Comparison of ENCODE assay signal across 8 cellular contexts in the genomic region with DNA sequence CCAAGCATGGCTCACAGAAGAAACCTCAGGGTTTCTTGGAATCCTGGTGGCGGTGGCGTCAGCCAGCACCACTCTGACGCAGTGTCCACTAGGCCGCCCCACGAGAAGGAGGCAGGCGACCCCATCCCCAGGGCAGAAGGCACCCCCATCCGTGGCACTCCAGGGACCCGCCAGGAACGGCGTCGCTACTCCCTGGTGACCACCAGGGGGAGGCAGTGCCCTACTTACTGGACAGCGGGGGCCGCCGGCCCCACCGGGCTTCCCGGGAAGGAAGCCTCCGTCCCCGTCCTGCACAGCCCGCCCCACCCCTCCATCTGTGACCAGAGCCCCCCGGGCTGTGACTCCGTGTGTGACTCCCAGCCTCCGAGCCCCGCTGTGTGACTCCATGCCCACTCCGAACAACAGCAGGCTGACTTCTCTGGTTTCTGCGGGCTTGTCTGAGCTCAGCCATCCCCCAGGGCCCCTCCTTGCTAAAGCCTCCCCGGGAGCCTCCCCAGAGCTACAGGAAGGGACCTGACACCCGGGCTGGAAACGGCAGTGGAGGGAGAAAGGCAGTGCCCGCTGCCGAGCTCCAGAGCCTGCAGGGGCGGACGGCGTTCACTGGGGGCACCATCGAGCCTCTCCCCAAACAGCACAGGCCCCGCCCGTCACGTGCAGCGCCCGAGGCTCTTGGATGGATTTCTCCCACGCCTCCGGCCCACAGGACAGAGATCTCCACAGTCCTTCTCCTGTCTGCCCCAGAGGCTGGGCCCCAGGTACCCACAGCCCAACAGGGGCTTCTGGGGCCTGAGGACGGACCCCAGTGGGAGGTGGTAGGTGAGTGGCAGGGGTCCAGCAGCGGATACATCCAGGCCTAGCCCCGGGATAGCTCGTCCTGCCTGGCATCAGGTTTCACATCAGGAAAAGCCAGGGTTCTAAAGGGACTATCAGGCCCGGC. TPM values are rescaled to one million over a fixed set of nuclear protein-coding genes. Genes with fewer than 3 reads are reported as not detected.
DNase-seq lines count a peak whose midpoint lies in the region; ATAC-seq and TF ChIP-seq lines count a peak whose summit lies in the region.

No MANE protein-coding gene starts in this region.

- peak overlapping the region; percentile 82 for H2BK12ac ChIP-seq in trophoblast cell (ENCODE audit: low read length)

- peak; percentile 79 to 99 (median 89) for TF ChIP-seq CTCF in adrenal gland (IDR thresholded peaks at IDR 0.05)
- peak; percentile 81 to 98 (median 91) for TF ChIP-seq CTCF in heart left ventricle (IDR thresholded peaks at IDR 0.05)
- TF ChIP-seq CTCF in thyroid gland (IDR thresholded peaks at IDR 0.05): peak; percentile 75 to 96 (median 88)

- ATAC-seq in T-cell (replicated peaks in 1 of 4) (peak; percentile 94 to 96 (median 94)), heart left ventricle (peak; percentile 86 to 94 (median 93))

- no peaks in the 10 kb centered on the region for H3K79me2 ChIP-seq in trophoblast cell (ENCODE audit: control insufficient read depth, insufficient read depth, low read length, poor library complexity)

- H3K4me1 Mint-ChIP-seq in T-cell: peaks cover 6 to 10% (median 8%) of the 10 kb centered on the region in 3 donors

- H3K4me3 ChIP-seq in HAP-1: peak overlapping the region; percentile 49
- peak overlapping the region; percentile 4 to 69 (median 48) for H3K4me3 ChIP-seq in adrenal gland
- peak overlapping the region; percentile 32 to 70 (median 62) for H3K4me3 ChIP-seq in heart left ventricle
- peak overlapping the region; percentile 54 for H3K4me3 ChIP-seq in trophoblast cell (ENCODE audit: low read depth, low read length)
- H3K4me3 ChIP-seq in thyroid gland (replicated peaks in 1 of 3): peak overlapping the region in 2 of 3 donors; percentile 41 to 79

- intact Hi-C loops in adrenal gland (cut with DNase I) (loop anchor here (5.0 kb wide), 1 partner anchor 496 kb away; no protein-coding TSS in a partner anchor), heart left ventricle (cut with DNase I) (loop anchor here (1.0 to 10.0 kb wide), 9 partner anchors 36 to 668 kb away; partner anchors contain the start of genes HP1BP3 (in 1 of the 10) and SH2D5 (in 1 of the 10)), thyroid gland (cut with DNase I) (loop anchor here (2.0 to 5.0 kb wide), 2 partner anchors 176 to 498 kb away; no protein-coding TSS in a partner anchor)

- peak overlapping the region; percentile 63 for H3K4me2 ChIP-seq in trophoblast cell (ENCODE audit: low read length)

- H4K12ac ChIP-seq in trophoblast cell (ENCODE audit: low read depth, low read length): peak overlapping the region; percentile 56

- H3K36me3 Mint-ChIP-seq in T-cell: no peaks in the 10 kb centered on the region

- H3K9me3 ChIP-seq in HAP-1: no peaks in the 10 kb centered on the region
- H3K9me3 ChIP-seq in adrenal gland (replicated peaks in 1 of 3): no peaks in the 10 kb centered on the region
- H3K9me3 ChIP-seq in heart left ventricle: peaks cover 0 to 6% (median 0%) of the 10 kb centered on the region in 12 donors
- no peaks in the 10 kb centered on the region for H3K9me3 ChIP-seq in trophoblast cell (ENCODE audit: insufficient read depth, low read depth, low read length)
- H3K9me3 ChIP-seq in thyroid gland: no peaks in the 10 kb centered on the region

- no peak overlapping the region for H2AK5ac ChIP-seq in trophoblast cell (ENCODE audit: low read length)

- no peaks in the 10 kb centered on the region for H3K27me3 Mint-ChIP-seq in T-cell

- no peaks in the 10 kb centered on the region for H3K36me3 ChIP-seq in HAP-1 (replicated peaks)
- no peaks in the 10 kb centered on the region for H3K36me3 ChIP-seq in adrenal gland (replicated peaks in 1 of 2)
- H3K36me3 ChIP-seq in heart left ventricle: no peaks in the 10 kb centered on the region
- H3K36me3 ChIP-seq in trophoblast cell (ENCODE audit: control insufficient read depth in 1 of 2, insufficient read depth in 2 of 2, low read length in 2 of 2): no peaks in the 10 kb centered on the region
- H3K36me3 ChIP-seq in thyroid gland: no peaks in the 10 kb centered on the region

- peaks cover 13% of the 10 kb centered on the region for H3K79me1 ChIP-seq in trophoblast cell (ENCODE audit: low read length)

- peak; percentile 92 for DNase-seq in Caki2 (ENCODE audit: low read depth)
- DNase-seq in HAP-1 (ENCODE audit: low spot score in 2 of 2): peak; percentile 87 to 96
- peak; percentile 90 for DNase-seq in NCI-H146 (lab: John Stamatoyannopoulos, UW)
- DNase-seq in T-cell: peak; percentile 38 to 79 (median 64)
- peak; percentile 81 to 92 (median 89) for DNase-seq in adrenal gland
- peak; percentile 83 to 91 (median 88) for DNase-seq in heart left ventricle
- peak; percentile 75 to 85 for DNase-seq in trophoblast cell
- peak; percentile 89 to 90 for DNase-seq in thyroid gland

- TF ChIP-seq POLR2A in adrenal gland (IDR thresholded peaks at IDR 0.05) (no peak), heart left ventricle (IDR thresholded peaks at IDR 0.05) (no peak), thyroid gland (IDR thresholded peaks at IDR 0.05) (no peak)

- H3K27ac ChIP-seq in adrenal gland (peak overlapping the region in 4 of 5 donors; percentile 55 to 83 (median 70)), heart left ventricle (peak overlapping the region; percentile 31 to 88 (median 77)), trophoblast cell (ENCODE audit: low read depth, low read length) (peak overlapping the region; percentile 71), thyroid gland (peak overlapping the region; percentile 81 to 84 (median 82))

- H2AFZ ChIP-seq in trophoblast cell (ENCODE audit: insufficient read depth, low read length, poor library complexity): peak overlapping the region; percentile 61

- peak overlapping the region; percentile 81 to 90 (median 86) for H3K4me3 Mint-ChIP-seq in T-cell

- no peak overlapping the region for H3K23ac ChIP-seq in trophoblast cell (ENCODE audit: low read length)

- 1 to 13% (median 3%) methylated on average over 9 to 46 of the region's 46 CpGs for WGBS in adrenal gland, 4 donors
- 1 to 3% (median 2%) methylated on average over 29 to 46 of the region's 46 CpGs for WGBS in heart left ventricle, 4 donors
- no CpG with 5 or more reads among the region's 46 CpGs for WGBS in trophoblast cell (ENCODE audit: extremely low coverage, insufficient coverage, insufficient read length)
- 1 to 3% methylated on average over 19 to 23 of the region's 46 CpGs for WGBS in thyroid gland, 2 donors

- no peaks in the 10 kb centered on the region for H3K9me3 Mint-ChIP-seq in T-cell

- peak overlapping the region; percentile 0 for H3K9ac ChIP-seq in trophoblast cell (ENCODE audit: low read length)

- H3K4me1 ChIP-seq in HAP-1: peaks cover 20% of the 10 kb centered on the region
- H3K4me1 ChIP-seq in adrenal gland (replicated peaks in 1 of 2): peaks cover 0 to 5% of the 10 kb centered on the region in 2 donors
- H3K4me1 ChIP-seq in heart left ventricle: peaks cover 0 to 17% (median 5%) of the 10 kb centered on the region in 12 donors
- peaks cover 24 to 27% of the 10 kb centered on the region in 2 experiments for H3K4me1 ChIP-seq in trophoblast cell (ENCODE audit: control insufficient read depth in 1 of 2, insufficient read depth in 2 of 2, low read length in 2 of 2)
- peaks cover 0 to 8% of the 10 kb centered on the region in 2 donors for H3K4me1 ChIP-seq in thyroid gland

- H2BK5ac ChIP-seq in trophoblast cell (ENCODE audit: low read depth, low read length, poor library complexity): peak overlapping the region; percentile 62

- POLR2A ChIA-PET in T-cell (lab: Charles Lee): interaction anchor here in 1 of 2 donors (1.1 kb wide), 1 partner anchor 498 kb away, joined by 3 read pairs; no protein-coding TSS in a partner anchor

- H3K4ac ChIP-seq in trophoblast cell (ENCODE audit: low read depth, low read length): peak overlapping the region; percentile 31

- H2BK120ac ChIP-seq in trophoblast cell (ENCODE audit: insufficient read depth, low read length, poor library complexity): peak overlapping the region; percentile 81

- H3K18ac ChIP-seq in trophoblast cell (ENCODE audit: low read length): peak overlapping the region; percentile 42

- peak overlapping the region; percentile 44 for H3K14ac ChIP-seq in trophoblast cell (ENCODE audit: low read length)

- peak overlapping the region; percentile 71 for H4K8ac ChIP-seq in trophoblast cell (ENCODE audit: low read depth, low read length)

- H4K91ac ChIP-seq in trophoblast cell (ENCODE audit: low read depth, low read length): peak overlapping the region; percentile 56

- CTCF ChIA-PET in T-cell (lab: Charles Lee): interaction anchor here (0.5 to 1.7 kb wide), 14 partner anchors 21 to 1665 kb away, joined by 3 to 24 read pairs (median 3); partner anchors contain the start of gene KIF17 (in 1 of the 2)

- in situ Hi-C loops in Caki2 (cut with HindIII; ENCODE audit: low pct_unique_long_range_greater_than_20kb, low sequenced_read_pairs): no loop called here
- in situ Hi-C loops in HAP-1 (cut with MboI; ENCODE audit: low sequenced_read_pairs): no loop called here

- H3K27ac Mint-ChIP-seq in T-cell: peak overlapping the region in 1 of 2 donors; percentile 63

- no peaks in the 10 kb centered on the region for H3K27me3 ChIP-seq in HAP-1 (ENCODE audit: low read depth)
- H3K27me3 ChIP-seq in adrenal gland: no peaks in the 10 kb centered on the region
- H3K27me3 ChIP-seq in heart left ventricle: no peaks in the 10 kb centered on the region
- H3K27me3 ChIP-seq in trophoblast cell (ENCODE audit: insufficient read depth, low read length): no peaks in the 10 kb centered on the region
- H3K27me3 ChIP-seq in thyroid gland: no peaks in the 10 kb centered on the region

RNA-seq across cellular contexts. Expression of gene KIF17, which starts 21.1 kb away (rescaled TPM):
- total RNA-seq in Caki2 (2014; rRNA removed; shearing (Covaris generic); ENCODE audit: low replicate concordance): 2.1 and 6.4 TPM in 2 replicates
- not detected for total RNA-seq in T-cell
- total RNA-seq in adrenal gland: 10 to 100 TPM; 23.6 to 66.9 (median 45.1) TPM
- polyA plus RNA-seq in adrenal gland: 10 to 100 TPM; 10.7 to 22.9 (median 16.6) TPM
- 1 to 10 TPM; 1.6 to 9.3 (median 3.2) TPM for total RNA-seq in heart left ventricle
- polyA plus RNA-seq in heart left ventricle: 1 to 10 TPM; 3.4 to 7.2 TPM
- 1.4 TPM in 2 replicates for polyA plus RNA-seq in trophoblast cell (2013)
- 10 to 100 TPM in 1 of 4 donors, 1 to 10 TPM in 3; 7.5 to 11.5 (median 8.6) TPM for total RNA-seq in thyroid gland

RNA-seq across cellular contexts. Expression of gene DDOST, which starts 35.5 kb away (rescaled TPM):
- total RNA-seq in Caki2 (2014; rRNA removed; shearing (Covaris generic); ENCODE audit: low replicate concordance): 418 and 467 TPM in 2 replicates
- total RNA-seq in T-cell (100 to 1,000 TPM; 106 to 145 (median 124) TPM), adrenal gland (100 to 1,000 TPM; 134 to 349 (median 202) TPM), heart left ventricle (100 to 1,000 TPM; 110 to 175 (median 128) TPM), thyroid gland (100 to 1,000 TPM; 182 to 299 (median 238) TPM)
- polyA plus RNA-seq in adrenal gland (100 to 1,000 TPM; 123 to 221 (median 193) TPM), heart left ventricle (100 to 1,000 TPM in 1 of 2 donors, 10 to 100 TPM in 1; 88.9 to 211 TPM)
- polyA plus RNA-seq in trophoblast cell (2013): 241 and 250 TPM in 2 replicates

RNA-seq across cellular contexts. Expression of gene SH2D5, which starts 35.8 kb away (rescaled TPM):
- 9.4 and 9.8 TPM in 2 replicates for total RNA-seq in Caki2 (2014; rRNA removed; shearing (Covaris generic); ENCODE audit: low replicate concordance)
- total RNA-seq in T-cell (under 1 TPM; 0.07 to 0.58 (median 0.33) TPM), adrenal gland (1 to 10 TPM in 1 of 8 donors, under 1 TPM in 4, not detected in 3; 0.19 to 1.9 (median 0.54) TPM), heart left ventricle (under 1 TPM in 2 of 9 donors, not detected in 7; 0.30 to 0.67 TPM), thyroid gland (1 to 10 TPM in 2 of 4 donors, under 1 TPM in 2; 0.11 to 1.4 (median 0.77) TPM)
- polyA plus RNA-seq in adrenal gland (under 1 TPM; 0.07 to 0.64 (median 0.17) TPM), heart left ventricle (10 to 100 TPM in 1 of 2 donors, not detected in 1; 12.4 TPM)
- polyA plus RNA-seq in trophoblast cell (2013): 2.9 and 3.1 TPM in 2 replicates

Comparison
In these comparisons a context has a peak if more than half of its experiments do, and no peak if none do; other contexts are left out.
1. Peak in every context shown above with its lines: DNase-seq, ATAC-seq, H3K4me3 ChIP-seq and H3K27ac ChIP-seq.